Comparison of ENCODE assay signal across 15 cellular contexts in genomic region chr15:54979949-54980348, GRCh38.
A peak's percentile ranks its signal among the peaks of the same experiment; 100 is the strongest.
DNase-seq lines count a peak whose midpoint lies in the region; ATAC-seq, FAIRE-seq and TF ChIP-seq lines count a peak whose summit lies in the region.
"Had no signal": no experiment of that assay in that cellular context is flagged by ENCODE, and none has a peak within 500 bp of the region (broad histone marks: within the 10 kb centered on the region; RNA-seq: fewer than 3 reads in every experiment).

No MANE protein-coding gene starts in this region.

- no peak for ATAC-seq in SK-N-SH treated with all-trans-retinoic acid at 6 μM for 48 hours
- ATAC-seq in naive thymus-derived CD8-positive, alpha-beta T cell = no peak
- no peak for ATAC-seq in HG02840 (IDR thresholded peaks at IDR 0.05; ENCODE audit: low FRiP score, unreplicated experiment)
- ATAC-seq: A549, HCT116 had no signal

- no peak overlapping the region for H3K4me2 ChIP-seq in SK-N-SH
- H3K4me2 ChIP-seq: A549 had no signal

- no peak for TF ChIP-seq CTCF in SK-N-SH (IDR thresholded peaks at IDR 0.05)
- no peak for TF ChIP-seq CTCF in bronchial epithelial cell (IDR thresholded peaks at IDR 0.05; ENCODE audit: insufficient read depth, low read length, severe bottlenecking)

- POLR2A ChIA-PET in SK-N-SH (lab: Yijun Ruan, JAX) = no interaction called here
- POLR2A ChIA-PET in naive thymus-derived CD8-positive, alpha-beta T cell (lab: Charles Lee) = no interaction called here

- H2AFZ ChIP-seq in SK-N-SH (ENCODE audit: low read depth) = no peak overlapping the region

- no peak overlapping the region for H3K9ac ChIP-seq in SK-N-SH

- no peaks in the 10 kb centered on the region for H3F3A ChIP-seq in SK-N-SH (replicated peaks; ENCODE audit: insufficient read depth)

- WGBS in SK-N-SH (ENCODE audit: low lambda C conversion rate) = 10% methylated on average over 4 of the region's 4 CpGs

- H3K27ac ChIP-seq in SK-N-SH (ENCODE audit: low read depth in 2 of 2, low read length in 1 of 2) = no peak overlapping the region
- H3K27ac ChIP-seq: A549, HL-60 had no signal

- TF ChIP-seq RAD21 in SK-N-SH (IDR thresholded peaks at IDR 0.05; ENCODE audit: low read length) = no peak

- H3K36me3 Mint-ChIP-seq in naive thymus-derived CD8-positive, alpha-beta T cell = no peaks in the 10 kb centered on the region
- H3K36me3 Mint-ChIP-seq: CD8-positive, alpha-beta memory T cell had no signal

- peaks cover 9 to 27% (median 13%) of the 10 kb centered on the region in 5 donors for H3K27me3 Mint-ChIP-seq in naive thymus-derived CD8-positive, alpha-beta T cell

- peak; percentile 9 for DNase-seq in SK-N-SH
- no peak for DNase-seq in bronchial epithelial cell (ENCODE audit: low read depth)
- DNase-seq in left kidney (ENCODE audit: low read depth, low spot score) = peak; percentile 9
- DNase-seq in 8988T = no peak
- no peak for DNase-seq in naive thymus-derived CD8-positive, alpha-beta T cell
- DNase-seq: Caco-2; CD8-positive, alpha-beta memory T cell; DND-41; GF-D8 had no signal

- no peaks in the 10 kb centered on the region for H4K20me1 ChIP-seq in SK-N-SH (ENCODE audit: insufficient read depth)

- FAIRE-seq in bronchial epithelial cell (lab: Jason Lieb, UNC) = peak; percentile 50
- FAIRE-seq: A549, GM19239 had no signal

- no peaks in the 10 kb centered on the region for H3K4me1 ChIP-seq in SK-N-SH (ENCODE audit: control insufficient read depth in 1 of 2, insufficient read depth in 2 of 2, low read depth in 1 of 2, low read length in 1 of 2)
- H3K4me1 ChIP-seq: A549, Caco-2 had no signal

- TF ChIP-seq EP300 in SK-N-SH (IDR thresholded peaks at IDR 0.05; ENCODE audit: borderline replicate concordance in 1 of 2, low read depth in 1 of 2, low read length in 1 of 2) = no peak

- CTCF ChIA-PET in SK-N-SH (lab: Yijun Ruan, JAX) = no interaction called here

- peaks cover 0 to 14% (median 0%) of the 10 kb centered on the region in 9 donors for H3K9me3 Mint-ChIP-seq in naive thymus-derived CD8-positive, alpha-beta T cell

- H3K4me3 ChIP-seq in SK-N-SH (ENCODE audit: low read depth in 2 of 2, low read length in 1 of 2) (no peak overlapping the region), bronchial epithelial cell (ENCODE audit: low read depth, low read length) (no peak overlapping the region)
- H3K4me3 ChIP-seq: A549 had no signal

- no peaks in the 10 kb centered on the region for H3K9me3 ChIP-seq in SK-N-SH
- H3K9me3 ChIP-seq: A549, Caco-2 had no signal

- no peak overlapping the region for H3K4me3 Mint-ChIP-seq in naive thymus-derived CD8-positive, alpha-beta T cell
- H3K4me3 Mint-ChIP-seq: CD8-positive, alpha-beta memory T cell had no signal

- no peaks in the 10 kb centered on the region for H3K9me2 ChIP-seq in SK-N-SH

- no peak overlapping the region for H3K27ac Mint-ChIP-seq in naive thymus-derived CD8-positive, alpha-beta T cell
- H3K27ac Mint-ChIP-seq: CD8-positive, alpha-beta memory T cell had no signal

- H3K36me3 ChIP-seq in SK-N-SH (replicated peaks in 1 of 2; ENCODE audit: control insufficient read depth in 1 of 2, insufficient read depth in 2 of 2, low read length in 1 of 2) (no peaks in the 10 kb centered on the region), bronchial epithelial cell (ENCODE audit: control insufficient read depth, insufficient read depth, low read length) (no peaks in the 10 kb centered on the region)

- H3K79me2 ChIP-seq in SK-N-SH (ENCODE audit: insufficient read depth) = no peaks in the 10 kb centered on the region

- H3K27me3 ChIP-seq in SK-N-SH (ENCODE audit: insufficient read depth) (no peaks in the 10 kb centered on the region; the same call in 1 of the 2 replicates), bronchial epithelial cell (ENCODE audit: control insufficient read depth, insufficient read depth, low read length) (no peaks in the 10 kb centered on the region)

- H3K4me1 Mint-ChIP-seq in naive thymus-derived CD8-positive, alpha-beta T cell = no peaks in the 10 kb centered on the region
- H3K4me1 Mint-ChIP-seq: CD8-positive, alpha-beta memory T cell had no signal

TF ChIP-seq in SK-N-SH, 30 proteins besides CTCF, POLR2A, EP300 and RAD21:
- no peak for TF ChIP-seq MAX (IDR thresholded peaks at IDR 0.05; ENCODE audit: low read depth)
- no peak for TF ChIP-seq RFX5 (IDR thresholded peaks at IDR 0.05; ENCODE audit: low read length)
- TF ChIP-seq RCOR1 (IDR thresholded peaks at IDR 0.05; ENCODE audit: low read length) = no peak
- TF ChIP-seq USF1 (IDR thresholded peaks at IDR 0.05; ENCODE audit: borderline replicate concordance, low read depth) = no peak
- TF ChIP-seq POLR2AphosphoS5 (IDR thresholded peaks at IDR 0.05; ENCODE audit: low read depth, low read length) = no peak
- TF ChIP-seq PBX3 (IDR thresholded peaks at IDR 0.05) = no peak
- TF ChIP-seq YY1 (IDR thresholded peaks at IDR 0.05; ENCODE audit: low read depth) = no peak

TF ChIP-seq in SK-N-SH treated with all-trans-retinoic acid at 6 μM for 48 hours, 23 proteins besides CTCF, POLR2A, EP300 and RAD21 (continues in another document):
- TF ChIP-seq RARB (CRISPR knock-in tag; IDR thresholded peaks at IDR 0.05) = no peak
- no peak for TF ChIP-seq CREB5 (CRISPR knock-in tag; IDR thresholded peaks at IDR 0.05; ENCODE audit: low read depth)
- no peak for TF ChIP-seq PATZ1 (CRISPR knock-in tag; IDR thresholded peaks at IDR 0.05; ENCODE audit: borderline replicate concordance)
- TF ChIP-seq PPARA (CRISPR knock-in tag; IDR thresholded peaks at IDR 0.05; ENCODE audit: borderline replicate concordance) = no peak
- TF ChIP-seq TOX (CRISPR knock-in tag; IDR thresholded peaks at IDR 0.05; ENCODE audit: borderline replicate concordance) = no peak
- no peak for TF ChIP-seq ZNF565 (CRISPR knock-in tag; conservative IDR thresholded peaks at IDR 0.05; ENCODE audit: low read depth)
- no peak for TF ChIP-seq CSDC2 (CRISPR knock-in tag; IDR thresholded peaks at IDR 0.05)
- TF ChIP-seq TCF4 (CRISPR knock-in tag; IDR thresholded peaks at IDR 0.05; ENCODE audit: borderline replicate concordance) = no peak
- no peak for TF ChIP-seq TSHZ2 (CRISPR knock-in tag; IDR thresholded peaks at IDR 0.05)
- TF ChIP-seq CSRNP3 (CRISPR knock-in tag; IDR thresholded peaks at IDR 0.05) = no peak
- no peak for TF ChIP-seq GLIS3 (CRISPR knock-in tag; IDR thresholded peaks at IDR 0.05)

Comparison
In these comparisons a context has a peak if more than half of its experiments do, and no peak if none do; other contexts are left out.
1. DNase-seq: peak in SK-N-SH (single experiment) and left kidney (single experiment); none in bronchial epithelial cell (single experiment), 8988T (single experiment) and naive thymus-derived CD8-positive, alpha-beta T cell (0 of 10).